In the genomic region with DNA sequence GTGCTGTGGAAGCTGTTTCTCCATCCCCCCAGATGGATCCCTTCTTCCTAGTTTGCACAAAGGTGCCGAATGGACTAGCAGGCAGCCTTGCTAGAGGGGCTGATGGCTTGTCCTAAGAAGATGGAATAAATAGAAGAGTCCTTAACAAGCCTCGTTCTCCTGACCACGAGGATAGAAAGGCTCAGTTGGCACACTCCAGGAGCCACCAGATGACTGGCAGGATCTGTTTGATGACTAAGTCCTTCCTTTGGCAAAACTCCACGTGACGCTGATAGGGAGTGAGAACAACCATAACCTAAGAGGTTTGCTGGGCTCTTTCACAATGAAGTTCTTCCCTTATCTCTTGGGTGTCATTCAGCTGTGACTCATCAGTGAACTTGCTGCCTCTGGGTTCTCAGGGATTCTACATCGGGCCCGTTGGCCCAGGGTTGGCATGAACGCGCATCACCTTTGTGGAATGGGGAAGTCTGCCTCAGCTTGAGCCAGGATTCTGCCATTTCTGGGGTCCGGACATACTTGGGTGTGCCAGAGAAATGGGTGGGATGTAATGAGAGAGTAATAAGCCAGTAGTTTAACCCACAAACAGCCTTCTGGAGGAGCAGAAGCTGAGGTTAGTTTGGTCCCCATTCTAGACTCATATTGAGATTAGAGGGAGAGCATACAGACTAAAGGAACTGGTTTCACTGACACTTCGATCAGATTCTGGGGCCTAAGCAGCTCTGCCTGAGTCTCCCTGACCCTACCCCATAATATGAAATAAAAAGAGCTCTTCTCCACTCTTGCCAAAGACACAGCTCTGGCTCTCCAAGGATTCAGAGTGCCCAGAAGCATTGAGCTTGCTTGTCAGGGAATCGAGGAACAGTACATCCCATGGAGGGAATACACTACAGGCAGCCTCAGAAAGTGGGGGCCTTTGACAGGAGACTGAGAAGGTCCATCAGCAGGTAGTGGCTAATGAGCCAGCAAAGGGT, we compare ENCODE assay signal across 1 cellular context.
A peak's percentile ranks its signal among the peaks of the same experiment; 100 is the strongest.
TF ChIP-seq lines count a peak whose summit lies in the region.

No MANE protein-coding gene starts in this region.

TF ChIP-seq in IMR-90, 13 proteins besides CTCF, POLR2A, EP300 and RAD21:
- TF ChIP-seq NFE2L2 (IDR thresholded peaks at IDR 0.05; ENCODE audit: low read depth, low read length) (peak; percentile 69), FOS (IDR thresholded peaks at IDR 0.05; ENCODE audit: low read depth, low read length) (peak; percentile 99), MAFK (IDR thresholded peaks at IDR 0.05; ENCODE audit: low read depth, low read length) (peak; percentile 15; the same call in 1 of the 2 replicates), CHD1 (IDR thresholded peaks at IDR 0.05; ENCODE audit: low read depth, low read length) (no peak), RFX5 (IDR thresholded peaks at IDR 0.05; ENCODE audit: low read depth, low read length) (no peak), RCOR1 (IDR thresholded peaks at IDR 0.05; ENCODE audit: insufficient replicate concordance, low read length) (peak; percentile 24), MAZ (IDR thresholded peaks at IDR 0.05; ENCODE audit: borderline replicate concordance, low read depth, low read length) (no peak), BHLHE40 (IDR thresholded peaks at IDR 0.05; ENCODE audit: low read depth, low read length) (peak; percentile 70), CEBPB (IDR thresholded peaks at IDR 0.05; ENCODE audit: low read depth, low read length) (peak; percentile 98), MXI1 (IDR thresholded peaks at IDR 0.05; ENCODE audit: borderline replicate concordance, low read depth, low read length) (no peak), SMC3 (IDR thresholded peaks at IDR 0.05; ENCODE audit: low read depth, low read length) (no peak)
- TF ChIP-seq, protein P1, sequence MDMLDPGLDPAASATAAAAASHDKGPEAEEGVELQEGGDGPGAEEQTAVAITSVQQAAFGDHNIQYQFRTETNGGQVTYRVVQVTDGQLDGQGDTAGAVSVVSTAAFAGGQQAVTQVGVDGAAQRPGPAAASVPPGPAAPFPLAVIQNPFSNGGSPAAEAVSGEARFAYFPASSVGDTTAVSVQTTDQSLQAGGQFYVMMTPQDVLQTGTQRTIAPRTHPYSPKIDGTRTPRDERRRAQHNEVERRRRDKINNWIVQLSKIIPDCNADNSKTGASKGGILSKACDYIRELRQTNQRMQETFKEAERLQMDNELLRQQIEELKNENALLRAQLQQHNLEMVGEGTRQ (IDR thresholded peaks at IDR 0.05; ENCODE audit: low read depth, low read length), result peak; percentile 92
- TF ChIP-seq, protein P2, sequence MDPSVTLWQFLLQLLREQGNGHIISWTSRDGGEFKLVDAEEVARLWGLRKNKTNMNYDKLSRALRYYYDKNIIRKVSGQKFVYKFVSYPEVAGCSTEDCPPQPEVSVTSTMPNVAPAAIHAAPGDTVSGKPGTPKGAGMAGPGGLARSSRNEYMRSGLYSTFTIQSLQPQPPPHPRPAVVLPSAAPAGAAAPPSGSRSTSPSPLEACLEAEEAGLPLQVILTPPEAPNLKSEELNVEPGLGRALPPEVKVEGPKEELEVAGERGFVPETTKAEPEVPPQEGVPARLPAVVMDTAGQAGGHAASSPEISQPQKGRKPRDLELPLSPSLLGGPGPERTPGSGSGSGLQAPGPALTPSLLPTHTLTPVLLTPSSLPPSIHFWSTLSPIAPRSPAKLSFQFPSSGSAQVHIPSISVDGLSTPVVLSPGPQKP (IDR thresholded peaks at IDR 0.05; ENCODE audit: borderline replicate concordance, low read depth, low read length), result no peak
